ENCODE assay signal across 9 cellular contexts in the genomic region with DNA sequence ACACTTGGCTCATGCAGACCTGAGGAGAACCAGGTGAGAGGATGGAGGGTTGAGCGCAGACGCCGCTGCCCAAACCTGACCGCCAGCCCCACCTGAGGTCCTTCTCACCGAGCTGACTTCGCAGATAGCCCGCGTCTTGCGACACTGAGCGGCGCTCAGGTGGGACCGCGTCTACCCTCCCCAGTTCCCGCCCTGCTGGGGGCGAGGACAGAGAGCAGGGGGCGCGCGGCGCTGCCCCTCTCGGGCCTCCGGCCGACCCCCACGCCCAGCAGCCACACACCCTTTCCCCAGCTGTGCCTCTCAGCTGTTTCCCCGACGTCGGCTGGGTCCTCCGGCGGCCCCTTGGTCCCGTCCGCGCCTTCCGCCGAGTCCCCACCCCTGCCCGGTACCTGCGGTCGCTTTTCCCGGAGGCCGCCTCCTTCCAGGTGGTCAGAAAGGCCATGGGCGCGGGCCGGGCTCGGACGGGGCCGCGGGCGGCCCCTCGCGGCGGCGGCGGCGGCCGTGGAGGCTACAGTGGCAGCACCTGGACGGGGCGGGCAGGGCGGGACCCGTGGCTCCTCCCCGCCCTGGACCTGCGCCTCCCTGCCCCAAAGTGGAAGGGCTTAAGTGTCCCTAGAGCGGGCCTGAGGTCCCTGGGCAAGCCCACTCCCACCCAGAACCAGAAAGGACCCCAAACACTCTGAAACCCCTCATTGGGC. TPM values are rescaled to one million over a fixed set of nuclear protein-coding genes. Genes with fewer than 3 reads are reported as not detected.
A peak's percentile ranks its signal among the peaks of the same experiment; 100 is the strongest.
DNase-seq lines count a peak whose midpoint lies in the region; ATAC-seq and TF ChIP-seq lines count a peak whose summit lies in the region.
"Had no signal": no experiment of that assay in that cellular context is flagged by ENCODE, and none has a peak within 500 bp of the region (broad histone marks: within the 10 kb centered on the region; RNA-seq: fewer than 3 reads in every experiment).

No MANE protein-coding gene starts in this region.

- H4K20me1 ChIP-seq in HCT116 (ENCODE audit: insufficient read depth) = no peaks in the 10 kb centered on the region

- H3K27me3 ChIP-seq in HCT116 (ENCODE audit: insufficient read depth, low read length) (no peaks in the 10 kb centered on the region), right atrium auricular region (peaks cover 0 to 7% of the 10 kb centered on the region in 2 donors)

- H3K79me2 ChIP-seq in HCT116 (ENCODE audit: insufficient read depth, low read length) = no peaks in the 10 kb centered on the region

- CTCF ChIA-PET in HCT116 (lab: Charles Lee) = no interaction called here

- H3K36me3 ChIP-seq in HCT116 (ENCODE audit: control insufficient read depth in 1 of 2, insufficient read depth in 2 of 2, low read length in 2 of 2) = no peaks in the 10 kb centered on the region
- no peaks in the 10 kb centered on the region for H3K36me3 ChIP-seq in right atrium auricular region

- H3K4me1 ChIP-seq in HCT116 (ENCODE audit: control insufficient read depth in 1 of 2, insufficient read depth in 2 of 2, low read length in 2 of 2) (peaks cover 0 to 23% of the 10 kb centered on the region in 2 experiments; a peak in 3 of 4 replicates), right atrium auricular region (peaks cover 0 to 12% of the 10 kb centered on the region in 2 donors)

- no peaks in the 10 kb centered on the region for H3K9me2 ChIP-seq in HCT116 (ENCODE audit: insufficient read depth)

- no peak for TF ChIP-seq POLR2A in HCT116 (IDR thresholded peaks at IDR 0.05; ENCODE audit: borderline replicate concordance, extremely low read depth, insufficient read depth, insufficient read length)

- peak overlapping the region; percentile 16 for H2AFZ ChIP-seq in HCT116 (ENCODE audit: low read depth, low read length, poor library complexity, severe bottlenecking)

- ATAC-seq in HCT116 = peak; percentile 95
- ATAC-seq: activated naive CD8-positive, alpha-beta T cell treated with anti-CD3 and anti-CD28 coated beads, Interleukin-2, amount 50 U/mL, for 24 hours had no signal

- POLR2A ChIA-PET in HCT116 (lab: Charles Lee) = no interaction called here

- DNase-seq in HCT116 (ENCODE audit: low read depth, low spot score) (no peak), right atrium auricular region (ENCODE audit: low spot score) (no peak), skeletal muscle cell (ENCODE audit: low read depth) (no peak), mesenteric fat pad (ENCODE audit: low spot score) (no peak), NCI-H526 treated with DMSO at 0.1 percent for 48 hours (lab: John Stamatoyannopoulos, UW) (no peak), NOMO-1 (lab: John Stamatoyannopoulos, UW; ENCODE audit: unreplicated experiment in 2 of 2) (no peak), NOMO-1 treated with DMSO at 0.1 percent for 48 hours (lab: John Stamatoyannopoulos, UW; ENCODE audit: unreplicated experiment) (no peak)
- DNase-seq: activated naive CD8-positive, alpha-beta T cell treated with anti-CD3 and anti-CD28 coated beads, Interleukin-2, amount 50 U/mL, for 24 hours had no signal

- TF ChIP-seq CTCF in HCT116 (IDR thresholded peaks at IDR 0.05 in 2 of 3, conservative IDR thresholded peaks at IDR 0.05 in 1 of 3; ENCODE audit: borderline replicate concordance in 1 of 3, insufficient read depth in 1 of 3, low read depth in 2 of 3, low read length in 2 of 3) (no peak), VCaP (conservative IDR thresholded peaks at IDR 0.05) (peak; percentile 59), right atrium auricular region (IDR thresholded peaks at IDR 0.05) (peak in 1 of 2 donors; percentile 23)

- H3K27ac ChIP-seq in HCT116 (ENCODE audit: low read depth, low read length) (peak overlapping the region; percentile 33; the same call in 1 of the 2 replicates), VCaP (peak overlapping the region; percentile 38; the same call in 1 of the 2 replicates), right atrium auricular region (no peak overlapping the region)

- H3K4me2 ChIP-seq in HCT116 (ENCODE audit: low read length) = peak overlapping the region; percentile 86

- H3K9me3 ChIP-seq in HCT116 (ENCODE audit: control insufficient read depth in 1 of 2, insufficient read depth in 1 of 2, low read depth in 1 of 2, low read length in 2 of 2) (no peaks in the 10 kb centered on the region), right atrium auricular region (no peaks in the 10 kb centered on the region)

- BruUV-seq in HCT116 (replicated peaks; lab: Mats Ljungman, UMichigan) = no TSS peak

- H3K4me3 ChIP-seq in HCT116 (replicated peaks in 1 of 2; ENCODE audit: low read depth in 1 of 2, low read length in 2 of 2) = peak overlapping the region; percentile 58 to 61
- H3K4me3 ChIP-seq in right atrium auricular region = peak overlapping the region; percentile 4 to 11
- peak overlapping the region; percentile 7 for H3K4me3 ChIP-seq in skeletal muscle cell (ENCODE audit: low read depth, low read length)

- RAD21 ChIA-PET in HCT116 (lab: Charles Lee; ENCODE audit: low non-redundant PET in 1 of 2, low total read pairs in 2 of 2, uncharacterized antibody in 2 of 2, unreplicated experiment in 2 of 2) = no interaction called here

- intact Hi-C loops in HCT116 (cut with micrococcal nuclease) = no loop called here

- peak overlapping the region; percentile 61 for H3K9ac ChIP-seq in HCT116 (ENCODE audit: low read length)

- no peak for TF ChIP-seq RAD21 in HCT116 (IDR thresholded peaks at IDR 0.05; ENCODE audit: low read depth)

TF ChIP-seq in HCT116, 20 proteins besides CTCF, POLR2A, EP300 and RAD21:
- TF ChIP-seq YY1 (IDR thresholded peaks at IDR 0.05; ENCODE audit: extremely low read depth, insufficient replicate concordance, low read depth, low read length) (no peak), SRF (IDR thresholded peaks at IDR 0.05; ENCODE audit: low read depth) (no peak), SP1 (IDR thresholded peaks at IDR 0.05; ENCODE audit: low read depth) (no peak), JUND (IDR thresholded peaks at IDR 0.05) (no peak), FOSL1 (IDR thresholded peaks at IDR 0.05; ENCODE audit: low read depth) (no peak), ZNF274 (IDR thresholded peaks at IDR 0.05; ENCODE audit: low read depth, low read length) (no peak), ELF1 (IDR thresholded peaks at IDR 0.05; ENCODE audit: borderline replicate concordance, low read depth) (no peak), CEBPB (IDR thresholded peaks at IDR 0.05; ENCODE audit: low read depth) (no peak), EZH2 (IDR thresholded peaks at IDR 0.05) (no peak), ZFX (IDR thresholded peaks at IDR 0.05) (no peak), EZH2phosphoT487 (IDR thresholded peaks at IDR 0.05; ENCODE audit: borderline replicate concordance) (no peak), EGR1 (IDR thresholded peaks at IDR 0.05; ENCODE audit: low read depth) (no peak), CBX3 (IDR thresholded peaks at IDR 0.05; ENCODE audit: low read depth) (no peak)
- TF ChIP-seq, protein P1, sequence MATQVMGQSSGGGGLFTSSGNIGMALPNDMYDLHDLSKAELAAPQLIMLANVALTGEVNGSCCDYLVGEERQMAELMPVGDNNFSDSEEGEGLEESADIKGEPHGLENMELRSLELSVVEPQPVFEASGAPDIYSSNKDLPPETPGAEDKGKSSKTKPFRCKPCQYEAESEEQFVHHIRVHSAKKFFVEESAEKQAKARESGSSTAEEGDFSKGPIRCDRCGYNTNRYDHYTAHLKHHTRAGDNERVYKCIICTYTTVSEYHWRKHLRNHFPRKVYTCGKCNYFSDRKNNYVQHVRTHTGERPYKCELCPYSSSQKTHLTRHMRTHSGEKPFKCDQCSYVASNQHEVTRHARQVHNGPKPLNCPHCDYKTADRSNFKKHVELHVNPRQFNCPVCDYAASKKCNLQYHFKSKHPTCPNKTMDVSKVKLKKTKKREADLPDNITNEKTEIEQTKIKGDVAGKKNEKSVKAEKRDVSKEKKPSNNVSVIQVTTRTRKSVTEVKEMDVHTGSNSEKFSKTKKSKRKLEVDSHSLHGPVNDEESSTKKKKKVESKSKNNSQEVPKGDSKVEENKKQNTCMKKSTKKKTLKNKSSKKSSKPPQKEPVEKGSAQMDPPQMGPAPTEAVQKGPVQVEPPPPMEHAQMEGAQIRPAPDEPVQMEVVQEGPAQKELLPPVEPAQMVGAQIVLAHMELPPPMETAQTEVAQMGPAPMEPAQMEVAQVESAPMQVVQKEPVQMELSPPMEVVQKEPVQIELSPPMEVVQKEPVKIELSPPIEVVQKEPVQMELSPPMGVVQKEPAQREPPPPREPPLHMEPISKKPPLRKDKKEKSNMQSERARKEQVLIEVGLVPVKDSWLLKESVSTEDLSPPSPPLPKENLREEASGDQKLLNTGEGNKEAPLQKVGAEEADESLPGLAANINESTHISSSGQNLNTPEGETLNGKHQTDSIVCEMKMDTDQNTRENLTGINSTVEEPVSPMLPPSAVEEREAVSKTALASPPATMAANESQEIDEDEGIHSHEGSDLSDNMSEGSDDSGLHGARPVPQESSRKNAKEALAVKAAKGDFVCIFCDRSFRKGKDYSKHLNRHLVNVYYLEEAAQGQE (IDR thresholded peaks at IDR 0.05; ENCODE audit: low read depth) = no peak
- TF ChIP-seq, protein P2, sequence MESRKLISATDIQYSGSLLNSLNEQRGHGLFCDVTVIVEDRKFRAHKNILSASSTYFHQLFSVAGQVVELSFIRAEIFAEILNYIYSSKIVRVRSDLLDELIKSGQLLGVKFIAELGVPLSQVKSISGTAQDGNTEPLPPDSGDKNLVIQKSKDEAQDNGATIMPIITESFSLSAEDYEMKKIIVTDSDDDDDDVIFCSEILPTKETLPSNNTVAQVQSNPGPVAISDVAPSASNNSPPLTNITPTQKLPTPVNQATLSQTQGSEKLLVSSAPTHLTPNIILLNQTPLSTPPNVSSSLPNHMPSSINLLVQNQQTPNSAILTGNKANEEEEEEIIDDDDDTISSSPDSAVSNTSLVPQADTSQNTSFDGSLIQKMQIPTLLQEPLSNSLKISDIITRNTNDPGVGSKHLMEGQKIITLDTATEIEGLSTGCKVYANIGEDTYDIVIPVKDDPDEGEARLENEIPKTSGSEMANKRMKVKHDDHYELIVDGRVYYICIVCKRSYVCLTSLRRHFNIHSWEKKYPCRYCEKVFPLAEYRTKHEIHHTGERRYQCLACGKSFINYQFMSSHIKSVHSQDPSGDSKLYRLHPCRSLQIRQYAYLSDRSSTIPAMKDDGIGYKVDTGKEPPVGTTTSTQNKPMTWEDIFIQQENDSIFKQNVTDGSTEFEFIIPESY (IDR thresholded peaks at IDR 0.05; ENCODE audit: extremely low read depth, insufficient replicate concordance, low read length) = no peak
TF ChIP-seq in HCT116: peak in this region for 0.

RNA-seq across cellular contexts. Expression of a gene that starts 14.4 kb away (rescaled TPM):
- 15.4 TPM for total RNA-seq in HCT116 (2021; ENCODE audit: unreplicated experiment)
- polyA plus RNA-seq in HCT116 (2012) = 28.5 and 29.4 TPM in 2 replicates
- total RNA-seq in right atrium auricular region = 10 to 100 TPM; 14.9 to 33.7 TPM
- 0.45 TPM for total RNA-seq in mesenteric fat pad

Comparison
In these comparisons a context has a peak if more than half of its experiments do, and no peak if none do; other contexts are left out.
1. H3K27ac ChIP-seq: peak in HCT116 (single experiment) and VCaP (single experiment); none in right atrium auricular region (0 of 2).
2. H3K4me3 ChIP-seq: peak in every context shown above with its lines; median percentile 60 in HCT116; 8 in right atrium auricular region; 7 in skeletal muscle cell.
3. RNA of a gene that starts 14.4 kb away (total RNA-seq): 14.9 to 33.7 TPM in right atrium auricular region and 15.4 TPM in HCT116 (single experiment); 0.45 TPM in mesenteric fat pad (single experiment); every median in the first group is over 10 times any median in the second.